28 cellular contexts compared by ENCODE assay signal in genomic region chr9:105024529-105024928, GRCh38.
"Had no signal": no experiment of that assay in that cellular context is flagged by ENCODE, and none has a peak within 500 bp of the region (broad histone marks: within the 10 kb centered on the region; RNA-seq: fewer than 3 reads in every experiment).

No MANE protein-coding gene starts in this region.

- H3K9me3 ChIP-seq: esophagus muscularis mucosa, gastrocnemius medialis, heart right ventricle had no signal

- H3K27ac ChIP-seq: brain microvascular endothelial cell, coronary artery, dorsolateral prefrontal cortex, esophagus muscularis mucosa, foreskin keratinocyte, gastrocnemius medialis, heart right ventricle, VCaP had no signal

- H3K4me1 Mint-ChIP-seq: activated CD4-positive, alpha-beta memory T cell treated with anti-CD3 and anti-CD28 coated beads, Interleukin-2, amount 10 ng/mL, durations not matched to agents 7 days and 5 days; activated CD4-positive, alpha-beta T cell treated with anti-CD3 and anti-CD28 coated beads, Interleukin-2, amount 10 ng/mL, durations not matched to agents 7 days and 5 days; central memory CD8-positive, alpha-beta T cell had no signal

- H3K27me3 Mint-ChIP-seq: activated CD4-positive, alpha-beta T cell treated with anti-CD3 and anti-CD28 coated beads, Interleukin-2, amount 10 ng/mL, durations not matched to agents 7 days and 5 days; dendritic cell treated with granulocyte-macrophage colony-stimulating factor and Interleukin-4, amounts not matched to agents 40 ng/mL and 50 ng/mL, for 4 days had no signal

- DNase-seq: activated CD4-positive, alpha-beta memory T cell treated with anti-CD3 and anti-CD28 coated beads, Interleukin-2, amount 10 ng/mL, durations not matched to agents 7 days and 5 days; activated CD4-positive, alpha-beta T cell treated with anti-CD3 and anti-CD28 coated beads for 1 hour; activated CD4-positive, alpha-beta T cell treated with anti-CD3 and anti-CD28 coated beads for 4 hours; activated CD4-positive, alpha-beta T cell treated with anti-CD3 and anti-CD28 coated beads, Interleukin-2, amount 10 ng/mL, durations not matched to agents 7 days and 5 days; activated CD4-positive, alpha-beta T cell treated with anti-CD3 and anti-CD28 coated beads, Interleukin-2, amount 50 U/mL, for 4 hours; activated effector memory CD4-positive, alpha-beta T cell treated with Interleukin-2 at 50 U/mL for 16 hours; activated gamma-delta T cell treated with Interleukin-2 at 50 U/mL for 16 hours; activated naive CD4-positive, alpha-beta T cell treated with anti-CD3 and anti-CD28 coated beads, Interleukin-2, amount 50 U/mL, for 16 hours; activated naive CD4-positive, alpha-beta T cell treated with Interleukin-2 at 50 U/mL for 16 hours; activated T-cell treated with anti-CD3 and anti-CD28 coated beads, Interleukin-2, amount 50 U/mL, for 1 hour; activated T-cell treated with anti-CD3 and anti-CD28 coated beads, Interleukin-2, amount 50 U/mL, for 48 hours; amniotic stem cell; anterior cingulate cortex; brain microvascular endothelial cell; dorsolateral prefrontal cortex; effector CD4-positive, alpha-beta T cell; effector memory CD8-positive, alpha-beta T cell; foreskin keratinocyte; gastrocnemius medialis; heart right ventricle; T-helper 2 cell had no signal

- ATAC-seq: effector memory CD8-positive, alpha-beta T cell; foreskin keratinocyte; gastrocnemius medialis; heart right ventricle had no signal

- H3K36me3 Mint-ChIP-seq: activated naive CD8-positive, alpha-beta T cell; WTC11 had no signal

- H3K27ac Mint-ChIP-seq: activated CD4-positive, alpha-beta memory T cell treated with anti-CD3 and anti-CD28 coated beads, Interleukin-2, amount 10 ng/mL, durations not matched to agents 7 days and 5 days; activated CD4-positive, alpha-beta T cell treated with anti-CD3 and anti-CD28 coated beads, Interleukin-2, amount 10 ng/mL, durations not matched to agents 7 days and 5 days; activated naive CD8-positive, alpha-beta T cell; dendritic cell treated with granulocyte-macrophage colony-stimulating factor and Interleukin-4, amounts not matched to agents 40 ng/mL and 50 ng/mL, for 4 days; effector memory CD8-positive, alpha-beta T cell; WTC11 had no signal

- H3K9me3 Mint-ChIP-seq: activated CD4-positive, alpha-beta memory T cell treated with anti-CD3 and anti-CD28 coated beads, Interleukin-2, amount 10 ng/mL, durations not matched to agents 7 days and 5 days; activated CD4-positive, alpha-beta T cell treated with anti-CD3 and anti-CD28 coated beads, Interleukin-2, amount 10 ng/mL, durations not matched to agents 7 days and 5 days; central memory CD8-positive, alpha-beta T cell; dendritic cell treated with granulocyte-macrophage colony-stimulating factor and Interleukin-4, amounts not matched to agents 40 ng/mL and 50 ng/mL, for 4 days; effector memory CD8-positive, alpha-beta T cell; WTC11 had no signal

- H3K27me3 ChIP-seq: brain microvascular endothelial cell, dorsolateral prefrontal cortex, esophagus muscularis mucosa, foreskin keratinocyte, gastrocnemius medialis, heart right ventricle had no signal

- H3K4me1 ChIP-seq: esophagus muscularis mucosa, foreskin keratinocyte, gastrocnemius medialis had no signal

- H3K4me3 ChIP-seq: coronary artery, dorsolateral prefrontal cortex, esophagus muscularis mucosa, gastrocnemius medialis, heart right ventricle had no signal

- H3K4me3 Mint-ChIP-seq: activated CD4-positive, alpha-beta memory T cell treated with anti-CD3 and anti-CD28 coated beads, Interleukin-2, amount 10 ng/mL, durations not matched to agents 7 days and 5 days; activated CD4-positive, alpha-beta T cell treated with anti-CD3 and anti-CD28 coated beads, Interleukin-2, amount 10 ng/mL, durations not matched to agents 7 days and 5 days; activated naive CD8-positive, alpha-beta T cell; central memory CD8-positive, alpha-beta T cell; dendritic cell treated with granulocyte-macrophage colony-stimulating factor and Interleukin-4, amounts not matched to agents 40 ng/mL and 50 ng/mL, for 4 days; effector memory CD8-positive, alpha-beta T cell; WTC11 had no signal

- H3K36me3 ChIP-seq: brain microvascular endothelial cell, esophagus muscularis mucosa, gastrocnemius medialis, heart right ventricle had no signal
